8 cellular contexts compared by ENCODE assay signal in the genomic region with DNA sequence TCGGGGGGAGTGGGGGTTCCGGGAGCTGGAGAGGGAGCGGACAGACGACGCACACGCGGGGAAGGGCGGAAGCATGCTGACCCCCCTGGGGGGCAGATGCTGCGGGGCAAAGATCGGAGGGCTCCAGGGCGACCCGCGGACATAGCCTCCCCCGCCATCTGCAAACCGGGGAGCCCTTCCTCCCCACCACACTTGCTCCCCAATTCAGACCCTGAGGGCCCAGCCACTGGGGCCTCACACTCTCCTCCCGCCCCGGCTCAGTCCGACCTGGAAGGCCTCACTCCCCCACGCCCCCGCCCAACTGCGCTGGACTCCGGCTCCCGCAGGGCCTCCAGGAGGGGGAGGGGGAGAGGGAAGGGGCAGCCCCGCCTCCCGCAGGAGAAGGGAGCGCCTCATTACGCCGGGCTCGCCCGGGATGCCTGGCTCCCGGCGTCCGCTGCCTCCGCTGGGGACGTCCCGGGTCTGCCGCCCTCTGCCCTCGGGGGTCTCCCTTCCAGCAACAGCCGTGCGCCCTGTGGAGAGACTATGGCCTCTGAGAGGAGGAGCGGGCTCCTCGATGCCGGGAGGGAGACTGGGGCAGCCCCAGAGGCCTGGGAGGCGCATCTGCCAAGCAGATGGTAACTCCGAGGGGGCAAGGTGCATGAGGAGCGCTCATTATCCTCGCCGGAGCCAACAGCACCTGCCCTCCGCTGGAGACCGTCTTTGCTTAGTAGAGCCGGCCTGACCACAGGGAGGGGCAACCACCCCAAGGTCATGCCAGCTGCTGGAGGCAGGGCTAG. TPM values are rescaled to one million over a fixed set of nuclear protein-coding genes. Genes with fewer than 3 reads are reported as not detected.
DNase-seq lines count a peak whose midpoint lies in the region; ATAC-seq and TF ChIP-seq lines count a peak whose summit lies in the region.

No MANE protein-coding gene starts in this region.

- H3K4me3 ChIP-seq in breast epithelium: peak overlapping the region; percentile 69 to 88 (median 71)
- peak overlapping the region; percentile 55 to 62 (median 56) for H3K4me3 ChIP-seq in gastrocnemius medialis

- H3K4me1 ChIP-seq in breast epithelium (peaks cover 0 to 12% of the 10 kb centered on the region in 2 donors), gastrocnemius medialis (peaks cover 0 to 5% of the 10 kb centered on the region in 2 donors)

- in situ Hi-C loops in gastrocnemius medialis (cut with MboI; ENCODE audit: low sequenced_read_pairs in 4 of 4): no loop called here

- H3K27ac ChIP-seq in breast epithelium: peak overlapping the region; percentile 94 to 95
- peak overlapping the region; percentile 54 to 77 (median 65) for H3K27ac ChIP-seq in gastrocnemius medialis

- H3K9me3 ChIP-seq in breast epithelium (no peaks in the 10 kb centered on the region), gastrocnemius medialis (no peaks in the 10 kb centered on the region)

- H3K27me3 ChIP-seq in breast epithelium (no peaks in the 10 kb centered on the region), gastrocnemius medialis (peaks cover 28 to 46% (median 39%) of the 10 kb centered on the region in 3 donors)

- ATAC-seq in gastrocnemius medialis (peak in 1 of 2 donors; percentile 51), HG03565 (IDR thresholded peaks at IDR 0.05; ENCODE audit: unreplicated experiment) (no peak), HG02970 (IDR thresholded peaks at IDR 0.05; ENCODE audit: low FRiP score, unreplicated experiment) (no peak)

- TF ChIP-seq POLR2A in breast epithelium (IDR thresholded peaks at IDR 0.05) (peak; percentile 17), gastrocnemius medialis (IDR thresholded peaks at IDR 0.05) (no peak)

- peak; percentile 60 for DNase-seq in NCI-H1436 (lab: John Stamatoyannopoulos, UW)
- no peak for DNase-seq in NCI-H1436 treated with DMSO at 0.1 percent for 48 hours (lab: John Stamatoyannopoulos, UW)
- peak; percentile 82 for DNase-seq in NCI-H524 treated with DMSO at 0.1 percent for 48 hours (lab: John Stamatoyannopoulos, UW)
- DNase-seq in breast epithelium (ENCODE audit: low spot score in 2 of 2): peak; percentile 69 to 86
- DNase-seq in iPS-NIHi11 (ENCODE audit: low spot score): peak; percentile 80
- DNase-seq in gastrocnemius medialis: peak; percentile 22 to 33

- no peaks in the 10 kb centered on the region for H3K36me3 ChIP-seq in breast epithelium
- H3K36me3 ChIP-seq in gastrocnemius medialis: no peaks in the 10 kb centered on the region

- TF ChIP-seq CTCF in breast epithelium (IDR thresholded peaks at IDR 0.05) (no peak), gastrocnemius medialis (IDR thresholded peaks at IDR 0.05 in 4 of 5, conservative IDR thresholded peaks at IDR 0.05 in 1 of 5) (no peak)

- intact Hi-C loops in breast epithelium (cut with DNase I; ENCODE audit: low total_unique reads) (no loop called here), gastrocnemius medialis (cut with DNase I; ENCODE audit: low total_unique reads) (no loop called here)

RNA-seq across cellular contexts. Expression of gene CAMK2N1, which starts 0.6 kb away (rescaled TPM):
- total RNA-seq in breast epithelium: 10 to 100 TPM in 2 of 3 donors, 1 to 10 TPM in 1; 5.6 to 26.9 (median 17.0) TPM
- total RNA-seq in gastrocnemius medialis: 1 to 10 TPM; 1.3 to 2.5 (median 1.5) TPM

RNA-seq across cellular contexts. Expression of gene MUL1, which starts 21.3 kb away (rescaled TPM):
- total RNA-seq in breast epithelium (10 to 100 TPM; 25.4 to 35.1 (median 29.6) TPM), gastrocnemius medialis (10 to 100 TPM; 32.8 to 44.5 (median 38.8) TPM)
